17 cellular contexts compared by ENCODE assay signal in the genomic region with DNA sequence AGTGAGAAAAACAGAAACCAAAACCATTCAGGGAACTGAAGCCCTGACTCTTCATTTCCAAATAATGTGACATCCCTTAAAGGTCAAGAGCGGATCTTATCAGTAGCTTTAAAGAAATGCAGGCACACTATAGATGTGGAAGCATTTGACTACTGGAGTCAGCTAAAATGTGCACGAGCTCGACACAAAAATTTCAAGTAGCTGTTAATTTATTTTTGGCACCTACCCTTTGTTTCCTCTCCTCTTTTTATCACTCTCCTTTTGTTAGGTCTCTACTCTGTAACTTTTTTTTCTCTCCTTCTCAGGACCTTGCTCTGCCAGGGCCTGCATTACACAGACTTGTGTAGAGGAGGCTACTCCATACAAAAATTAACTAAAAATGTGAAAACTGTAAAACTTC. TPM values are rescaled to one million over a fixed set of nuclear protein-coding genes. Genes with fewer than 3 reads are reported as not detected.
DNase-seq lines count a peak whose midpoint lies in the region; ATAC-seq and TF ChIP-seq lines count a peak whose summit lies in the region.
"Had no signal": no experiment of that assay in that cellular context is flagged by ENCODE, and none has a peak within 500 bp of the region (broad histone marks: within the 10 kb centered on the region; RNA-seq: fewer than 3 reads in every experiment).

No MANE protein-coding gene starts in this region.

- CTCF ChIA-PET in WTC11 (lab: Charles Lee) = no interaction called here

- H3K4ac ChIP-seq in mesendoderm (ENCODE audit: low read depth, low read length) = no peak overlapping the region

- H3K4me1 ChIP-seq in cardiac muscle cell (ENCODE audit: low read depth) = peaks cover 23% of the 10 kb centered on the region
- peaks cover 0 to 25% (median 10%) of the 10 kb centered on the region in 9 donors for H3K4me1 ChIP-seq in heart right ventricle
- H3K4me1 ChIP-seq in mesendoderm (ENCODE audit: control insufficient read depth, low read depth, low read length) = no peaks in the 10 kb centered on the region

- no peak for TF ChIP-seq CTCF in cardiac muscle cell (IDR thresholded peaks at IDR 0.05; ENCODE audit: low read depth, low read length)
- no peak for TF ChIP-seq CTCF in WTC11 (IDR thresholded peaks at IDR 0.05)
- no peak for TF ChIP-seq CTCF in heart right ventricle (IDR thresholded peaks at IDR 0.05)

- H3K4me3 ChIP-seq in cardiac muscle cell (no peak overlapping the region), heart right ventricle (no peak overlapping the region), mesendoderm (ENCODE audit: low read length) (no peak overlapping the region)

- H2AK5ac ChIP-seq in mesendoderm (ENCODE audit: low read length) = no peak overlapping the region

- H3K27me3 ChIP-seq in cardiac muscle cell (no peaks in the 10 kb centered on the region), heart right ventricle (no peaks in the 10 kb centered on the region), mesendoderm (ENCODE audit: insufficient read depth, low read length, poor library complexity) (no peaks in the 10 kb centered on the region)

- no peak overlapping the region for H3K23ac ChIP-seq in mesendoderm (ENCODE audit: low read length)

- no peak overlapping the region for H4K5ac ChIP-seq in mesendoderm (ENCODE audit: low read length)

- no peak overlapping the region for H2BK120ac ChIP-seq in mesendoderm (ENCODE audit: low read depth, low read length)

- intact Hi-C loops in cardiac septum (cut with DNase I) = no loop called here
- intact Hi-C loops in heart right ventricle (cut with DNase I) = no loop called here

- no peaks in the 10 kb centered on the region for H3K9me3 ChIP-seq in cardiac muscle cell (ENCODE audit: low read depth)
- no peaks in the 10 kb centered on the region for H3K9me3 ChIP-seq in heart right ventricle

- ATAC-seq in WTC11 (no peak), heart right ventricle (peak in 7 of 8 donors; percentile 37 to 78 (median 66)), GM18861 (IDR thresholded peaks at IDR 0.05; ENCODE audit: unreplicated experiment) (no peak)
- ATAC-seq: HCT116 had no signal

- H3K27ac Mint-ChIP-seq in WTC11 = peak overlapping the region; percentile 46
- H3K27ac Mint-ChIP-seq: B cell had no signal

- peaks cover 18% of the 10 kb centered on the region for H3K9me3 Mint-ChIP-seq in WTC11

- H3K9ac ChIP-seq in mesendoderm (ENCODE audit: low read length) = no peak overlapping the region

- POLR2A ChIA-PET in WTC11 (lab: Charles Lee) = no interaction called here

- no peak overlapping the region for H3K4me2 ChIP-seq in mesendoderm (ENCODE audit: low read length)

- H4K8ac ChIP-seq in mesendoderm (ENCODE audit: low read depth, low read length) = no peak overlapping the region

- H3K79me2 ChIP-seq in mesendoderm (ENCODE audit: control insufficient read depth, insufficient read depth, low read length) = no peaks in the 10 kb centered on the region

- no peak overlapping the region for H3K4me3 Mint-ChIP-seq in WTC11
- H3K4me3 Mint-ChIP-seq: B cell; CD4-positive, alpha-beta memory T cell had no signal

- H3K36me3 ChIP-seq in cardiac muscle cell (no peaks in the 10 kb centered on the region), heart right ventricle (no peaks in the 10 kb centered on the region), mesendoderm (ENCODE audit: control insufficient read depth, insufficient read depth, low read length) (no peaks in the 10 kb centered on the region)

- peak overlapping the region; percentile 92 for H3K27ac ChIP-seq in cardiac muscle cell
- H3K27ac ChIP-seq in heart right ventricle = peak overlapping the region in 8 of 10 donors; percentile 18 to 66 (median 54)
- H3K27ac ChIP-seq in mesendoderm (ENCODE audit: low read depth, low read length) = no peak overlapping the region
- H3K27ac ChIP-seq: HL-60 had no signal

- no peak overlapping the region for H3K18ac ChIP-seq in mesendoderm (ENCODE audit: low read length)

- peaks cover 2% of the 10 kb centered on the region for H3K79me1 ChIP-seq in mesendoderm (ENCODE audit: low read length)

- no peak overlapping the region for H3K56ac ChIP-seq in mesendoderm (ENCODE audit: low read length)

- DNase-seq in cardiac muscle cell (ENCODE audit: low read depth in 1 of 2, low spot score in 1 of 2) (peak in 1 of 2 donors; percentile 70), cardiac septum (ENCODE audit: low spot score) (no peak), WTC11 (ENCODE audit: low spot score) (no peak), heart right ventricle (no peak), mesendoderm (no peak), DMS53 (lab: John Stamatoyannopoulos, UW) (no peak), NCI-H345 (lab: John Stamatoyannopoulos, UW) (no peak)
- DNase-seq: ACHN; C1 segment of cervical spinal cord; CD4-positive, alpha-beta memory T cell; DMS153; DND-41; GDM1 had no signal

- H3K36me3 Mint-ChIP-seq in WTC11 = peaks cover 43% of the 10 kb centered on the region
- H3K36me3 Mint-ChIP-seq: CD4-positive, alpha-beta memory T cell had no signal

- H3K27me3 Mint-ChIP-seq in WTC11 (ENCODE audit: low read depth) = no peaks in the 10 kb centered on the region; the same call in 1 of the 2 replicates
- H3K27me3 Mint-ChIP-seq: B cell had no signal

- no peak overlapping the region for H2BK15ac ChIP-seq in mesendoderm (replicated peaks; ENCODE audit: low read depth)

- WGBS in heart right ventricle, 2 donors = 29 to 43% methylated on average over 3 of the region's 3 CpGs
- no CpG with 5 or more reads among the region's 3 CpGs for WGBS in mesendoderm (ENCODE audit: extremely low coverage, insufficient coverage, low lambda C conversion rate)

- H2BK5ac ChIP-seq in mesendoderm (ENCODE audit: low read length) = no peak overlapping the region

- H3K4me1 Mint-ChIP-seq in WTC11 = peaks cover 24% of the 10 kb centered on the region
- H3K4me1 Mint-ChIP-seq: B cell had no signal

TF ChIP-seq in WTC11, 78 proteins besides CTCF, POLR2A, EP300 and RAD21 (continues in another document):
- TF ChIP-seq, protein P1, sequence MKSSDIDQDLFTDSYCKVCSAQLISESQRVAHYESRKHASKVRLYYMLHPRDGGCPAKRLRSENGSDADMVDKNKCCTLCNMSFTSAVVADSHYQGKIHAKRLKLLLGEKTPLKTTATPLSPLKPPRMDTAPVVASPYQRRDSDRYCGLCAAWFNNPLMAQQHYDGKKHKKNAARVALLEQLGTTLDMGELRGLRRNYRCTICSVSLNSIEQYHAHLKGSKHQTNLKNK (CRISPR knock-in tag; IDR thresholded peaks at IDR 0.05) = no peak
- TF ChIP-seq IRF2 (CRISPR knock-in tag; IDR thresholded peaks at IDR 0.05; ENCODE audit: borderline replicate concordance, low read depth) = no peak
- no peak for TF ChIP-seq ZNF396 (CRISPR knock-in tag; IDR thresholded peaks at IDR 0.05; ENCODE audit: borderline replicate concordance)
- no peak for TF ChIP-seq ARID4B (CRISPR knock-in tag; IDR thresholded peaks at IDR 0.05; ENCODE audit: borderline replicate concordance)
- TF ChIP-seq USF1 (CRISPR knock-in tag; IDR thresholded peaks at IDR 0.05) = no peak
- no peak for TF ChIP-seq FOXJ3 (CRISPR knock-in tag; IDR thresholded peaks at IDR 0.05; ENCODE audit: borderline replicate concordance)
- TF ChIP-seq GTF2I (CRISPR knock-in tag; conservative IDR thresholded peaks at IDR 0.05) = no peak
- no peak for TF ChIP-seq EMX1 (CRISPR knock-in tag; IDR thresholded peaks at IDR 0.05)

RNA-seq across cellular contexts. Expression of gene FGD6, which starts 58.3 kb away (rescaled TPM):
- total RNA-seq in cardiac muscle cell (12.4 and 19.4 TPM in 2 replicates), cardiac septum (19.9 TPM), WTC11 (2021) (24.2 to 28.2 TPM (median 24.4 TPM) in 3 replicates), heart right ventricle (10 to 100 TPM; 15.6 to 33.4 (median 22.6) TPM)
- polyA plus RNA-seq in cardiac muscle cell (10.7 and 13.2 TPM in 2 replicates), heart right ventricle (1 to 10 TPM; 1.2 to 2.8 TPM)
- 8.6 TPM for polyA plus RNA-seq in mesendoderm (2013, experiment 1 of 2)
- polyA plus RNA-seq in mesendoderm (2013, experiment 2 of 2) = 8.7 TPM

RNA-seq across cellular contexts. Expression of gene VEZT, which starts 58.7 kb away (rescaled TPM):
- total RNA-seq in cardiac muscle cell = 50.6 and 52.5 TPM in 2 replicates
- 56.9 and 62.9 TPM in 2 replicates for polyA plus RNA-seq in cardiac muscle cell
- 77.4 TPM for total RNA-seq in cardiac septum
- total RNA-seq in WTC11 (2021) = 51.5 to 54.5 TPM (median 53.9 TPM) in 3 replicates
- total RNA-seq in heart right ventricle = 10 to 100 TPM; 56.0 to 92.5 (median 75.0) TPM
- polyA plus RNA-seq in heart right ventricle = 10 to 100 TPM; 17.1 to 23.6 TPM
- 45.3 TPM for polyA plus RNA-seq in mesendoderm (2013, experiment 1 of 2)
- polyA plus RNA-seq in mesendoderm (2013, experiment 2 of 2) = 45.4 TPM

Comparison
In these comparisons a context has a peak if more than half of its experiments do, and no peak if none do; other contexts are left out.
1. ATAC-seq: peak in heart right ventricle (7 of 8); none in WTC11 (single experiment) and GM18861 (single experiment).